Comparison of ENCODE assay signal across 18 cellular contexts in the genomic region with DNA sequence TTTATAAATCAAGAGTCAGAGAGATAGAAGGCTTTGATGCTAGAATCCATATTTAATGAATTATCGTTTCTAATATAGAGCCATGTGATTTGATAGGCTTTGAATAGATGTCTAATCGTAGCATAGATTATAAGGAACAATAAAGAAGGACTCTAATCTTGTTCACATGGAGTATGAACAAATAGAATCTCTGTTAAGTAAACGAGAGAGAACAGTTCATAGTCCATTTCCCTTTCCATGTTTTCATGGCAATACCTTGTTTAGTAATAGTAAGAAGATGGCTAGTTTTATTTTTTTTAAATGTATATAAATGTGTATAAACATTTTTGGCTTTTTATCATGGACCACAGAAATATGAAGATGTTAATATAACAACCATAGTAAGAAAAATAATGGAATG. TPM values are rescaled to one million over a fixed set of nuclear protein-coding genes. Genes with fewer than 3 reads are reported as not detected.
DNase-seq lines count a peak whose midpoint lies in the region; ATAC-seq and TF ChIP-seq lines count a peak whose summit lies in the region.
"Had no signal": no experiment of that assay in that cellular context is flagged by ENCODE, and none has a peak within 500 bp of the region (broad histone marks: within the 10 kb centered on the region; RNA-seq: fewer than 3 reads in every experiment).

No MANE protein-coding gene starts in this region.

- H3K4me3 ChIP-seq in mammary epithelial cell (replicated peaks in 1 of 3; ENCODE audit: insufficient read depth in 1 of 3, low read depth in 2 of 3, low read length in 3 of 3) (no peak overlapping the region), MM.1S (ENCODE audit: low read length) (no peak overlapping the region), smooth muscle cell (no peak overlapping the region), uterus (no peak overlapping the region), BE2C (ENCODE audit: low read depth, low read length) (no peak overlapping the region)
- no peak overlapping the region for H3K4me3 ChIP-seq in effector memory CD4-positive, alpha-beta T cell (ENCODE audit: insufficient read depth, low read depth, low read length, poor library complexity, severe bottlenecking)
- H3K4me3 ChIP-seq: left lung, spleen, stomach had no signal

- no peak for TF ChIP-seq POLR2A in uterus (IDR thresholded peaks at IDR 0.05)

- DNase-seq in mammary epithelial cell (no peak), MCF 10A (ENCODE audit: unreplicated experiment) (no peak), MM.1S (no peak), smooth muscle cell (lab: John Stamatoyannopoulos, UW; ENCODE audit: unreplicated experiment) (no peak), uterus (no peak), BE2C (no peak)
- DNase-seq in effector memory CD4-positive, alpha-beta T cell, result no peak
- DNase-seq: activated T-cell treated with anti-CD3 and anti-CD28 coated beads for 4 hours, Caco-2, left lung, NCI-H146, NCI-H2171, NCI-H748 treated with DMSO at 0.1 percent for 48 hours, spleen, stomach had no signal

- H3K4me1 ChIP-seq in mammary epithelial cell (ENCODE audit: insufficient read depth, low read length), result peaks cover 7% of the 10 kb centered on the region
- peaks cover 27% of the 10 kb centered on the region for H3K4me1 ChIP-seq in MM.1S (ENCODE audit: low read length)
- H3K4me1 ChIP-seq in effector memory CD4-positive, alpha-beta T cell (ENCODE audit: control insufficient read depth, insufficient read depth, low read length, poor library complexity, severe bottlenecking), result peaks cover 12% of the 10 kb centered on the region
- no peaks in the 10 kb centered on the region for H3K4me1 ChIP-seq in smooth muscle cell (ENCODE audit: low read depth)
- no peaks in the 10 kb centered on the region for H3K4me1 ChIP-seq in uterus
- no peaks in the 10 kb centered on the region for H3K4me1 ChIP-seq in BE2C
- H3K4me1 ChIP-seq: left lung had no signal

- POLR2A ChIA-PET in MCF 10A (lab: Yijun Ruan, JAX), result no interaction called here

- in situ Hi-C loops in mammary epithelial cell (cut with MboI; ENCODE audit: low sequenced_read_pairs in 2 of 2), result no loop called here

- H3K9me3 ChIP-seq in mammary epithelial cell (replicated peaks; ENCODE audit: insufficient read depth, low read length), result no peaks in the 10 kb centered on the region
- H3K9me3 ChIP-seq in MM.1S (replicated peaks; ENCODE audit: insufficient read depth, low read length), result no peaks in the 10 kb centered on the region
- no peaks in the 10 kb centered on the region for H3K9me3 ChIP-seq in effector memory CD4-positive, alpha-beta T cell (ENCODE audit: control insufficient read depth, low read length)
- no peaks in the 10 kb centered on the region for H3K9me3 ChIP-seq in smooth muscle cell (replicated peaks; ENCODE audit: low read depth)
- H3K9me3 ChIP-seq in uterus, result no peaks in the 10 kb centered on the region
- no peaks in the 10 kb centered on the region for H3K9me3 ChIP-seq in BE2C
- H3K9me3 ChIP-seq: Caco-2, left lung, spleen, stomach had no signal

- 92% methylated on average over 3 of the region's 3 CpGs for WGBS in mammary epithelial cell (ENCODE audit: low coverage, missing lambda C conversion rate)
- 98% methylated on average over 3 of the region's 3 CpGs for WGBS in smooth muscle cell (ENCODE audit: low lambda C conversion rate)

- H3K27me3 Mint-ChIP-seq in MCF 10A (ENCODE audit: insufficient read depth, unreplicated experiment), result no peaks in the 10 kb centered on the region
- H3K27me3 Mint-ChIP-seq: brain, type B pancreatic cell had no signal

- ATAC-seq in GM21786 (IDR thresholded peaks at IDR 0.05; ENCODE audit: unreplicated experiment), result no peak
- ATAC-seq: left lung had no signal

- no peaks in the 10 kb centered on the region for H4K20me1 ChIP-seq in mammary epithelial cell (ENCODE audit: insufficient read depth, low read length)
- H4K20me1 ChIP-seq in MM.1S (ENCODE audit: insufficient read depth, low read length), result no peaks in the 10 kb centered on the region
- no peaks in the 10 kb centered on the region for H4K20me1 ChIP-seq in smooth muscle cell (ENCODE audit: low read depth)

- H3K4me2 ChIP-seq in mammary epithelial cell (ENCODE audit: insufficient read depth, low read depth, low read length) (peak overlapping the region; percentile 13), MM.1S (ENCODE audit: low read depth, low read length) (peak overlapping the region; percentile 64; the same call in 1 of the 2 replicates), smooth muscle cell (no peak overlapping the region)

- H3K36me3 Mint-ChIP-seq in MCF 10A (ENCODE audit: insufficient read depth, unreplicated experiment), result peaks cover 32% of the 10 kb centered on the region

- no peak overlapping the region for H3K9ac ChIP-seq in mammary epithelial cell (ENCODE audit: insufficient read depth, low read length)
- no peak overlapping the region for H3K9ac ChIP-seq in MM.1S (ENCODE audit: low read length)
- H3K9ac ChIP-seq in smooth muscle cell (ENCODE audit: low read depth), result no peak overlapping the region

- H3F3A ChIP-seq in MM.1S (ENCODE audit: insufficient read depth, low read length) (peaks cover 17% of the 10 kb centered on the region; the same call in 1 of the 2 replicates), smooth muscle cell (ENCODE audit: low read depth) (no peaks in the 10 kb centered on the region)

- no peak overlapping the region for H3K27ac ChIP-seq in mammary epithelial cell (ENCODE audit: insufficient read depth, low read depth, low read length)
- peak overlapping the region; percentile 59; the same call in 1 of the 2 replicates for H3K27ac ChIP-seq in MM.1S (ENCODE audit: low read length)
- peak overlapping the region; percentile 48 for H3K27ac ChIP-seq in effector memory CD4-positive, alpha-beta T cell (ENCODE audit: insufficient read depth, low read length, poor library complexity, severe bottlenecking)
- peak overlapping the region; percentile 65 for H3K27ac ChIP-seq in smooth muscle cell (ENCODE audit: low read depth)
- H3K27ac ChIP-seq in uterus, result no peak overlapping the region
- H3K27ac ChIP-seq: left lung, stomach had no signal

- peaks cover 9% of the 10 kb centered on the region for H3K4me1 Mint-ChIP-seq in MCF 10A (ENCODE audit: insufficient read depth, unreplicated experiment)

- CTCF ChIA-PET in mammary epithelial cell (lab: Charles Lee; ENCODE audit: low non-redundant PET) (no interaction called here), MCF 10A (lab: Yijun Ruan, JAX) (no interaction called here)

- H3K27ac Mint-ChIP-seq in MCF 10A (ENCODE audit: low read depth, unreplicated experiment), result no peak overlapping the region
- H3K27ac Mint-ChIP-seq: brain, type B pancreatic cell had no signal

- no peaks in the 10 kb centered on the region for H3K9me2 ChIP-seq in MM.1S (replicated peaks; ENCODE audit: insufficient read depth, low read length)

- H3K79me2 ChIP-seq in mammary epithelial cell (ENCODE audit: insufficient read depth, low read length), result no peaks in the 10 kb centered on the region
- H3K79me2 ChIP-seq in MM.1S (ENCODE audit: low read length), result no peaks in the 10 kb centered on the region
- no peaks in the 10 kb centered on the region for H3K79me2 ChIP-seq in smooth muscle cell (ENCODE audit: low read depth)

- TF ChIP-seq CTCF in mammary epithelial cell (conservative IDR thresholded peaks at IDR 0.05 in 1 of 2, IDR thresholded peaks at IDR 0.05 in 1 of 2; ENCODE audit: extremely low read depth in 1 of 2, insufficient read depth in 1 of 2, low read depth in 1 of 2, low read length in 2 of 2) (no peak), MCF 10A (IDR thresholded peaks at IDR 0.05; ENCODE audit: unreplicated experiment) (no peak), MM.1S (IDR thresholded peaks at IDR 0.05; ENCODE audit: low read length) (no peak), smooth muscle cell (IDR thresholded peaks at IDR 0.05; ENCODE audit: borderline replicate concordance, insufficient read depth, poor library complexity, severe bottlenecking) (no peak), uterus (IDR thresholded peaks at IDR 0.05) (no peak), BE2C (IDR thresholded peaks at IDR 0.05; ENCODE audit: low read depth, low read length) (no peak)

- H3K27me3 ChIP-seq in mammary epithelial cell (ENCODE audit: insufficient read depth, low read length) (no peaks in the 10 kb centered on the region), MM.1S (replicated peaks; ENCODE audit: insufficient read depth, low read length) (no peaks in the 10 kb centered on the region), smooth muscle cell (ENCODE audit: low read depth) (no peaks in the 10 kb centered on the region), uterus (no peaks in the 10 kb centered on the region), BE2C (no peaks in the 10 kb centered on the region)
- no peaks in the 10 kb centered on the region for H3K27me3 ChIP-seq in effector memory CD4-positive, alpha-beta T cell (replicated peaks; ENCODE audit: control insufficient read depth, insufficient read depth, low read length, poor library complexity, severe bottlenecking)
- H3K27me3 ChIP-seq: left lung, spleen, stomach had no signal

- intact Hi-C loops in mammary epithelial cell (cut with micrococcal nuclease) (no loop called here), MCF 10A (cut with micrococcal nuclease) (no loop called here), uterus (cut with DNase I; ENCODE audit: low total_unique reads) (no loop called here)

- BruUV-seq in mammary epithelial cell (replicated peaks; lab: Mats Ljungman, UMichigan) (no TSS peak), MCF 10A (replicated peaks; lab: Mats Ljungman, UMichigan) (no TSS peak)

- H3K9me3 Mint-ChIP-seq in MCF 10A (ENCODE audit: unreplicated experiment), result no peaks in the 10 kb centered on the region
- H3K9me3 Mint-ChIP-seq: brain, type B pancreatic cell had no signal

- no peak overlapping the region for H3K4me3 Mint-ChIP-seq in MCF 10A (ENCODE audit: unreplicated experiment)
- H3K4me3 Mint-ChIP-seq: brain, type B pancreatic cell had no signal

- H3K36me3 ChIP-seq in mammary epithelial cell (ENCODE audit: insufficient read depth, low read length), result peaks cover 7% of the 10 kb centered on the region
- no peaks in the 10 kb centered on the region; the same call in 1 of the 2 replicates for H3K36me3 ChIP-seq in MM.1S (replicated peaks; ENCODE audit: insufficient read depth, low read length)
- H3K36me3 ChIP-seq in effector memory CD4-positive, alpha-beta T cell (ENCODE audit: control insufficient read depth, insufficient read depth, low read length), result peaks cover 23% of the 10 kb centered on the region
- H3K36me3 ChIP-seq in smooth muscle cell (ENCODE audit: low read depth), result peaks cover 3% of the 10 kb centered on the region
- no peaks in the 10 kb centered on the region for H3K36me3 ChIP-seq in uterus
- peaks cover 14% of the 10 kb centered on the region for H3K36me3 ChIP-seq in BE2C

- dilution Hi-C loops in mammary epithelial cell (cut with HindIII; ENCODE audit: low sequenced_read_pairs), result no loop called here

- no peak overlapping the region for H2AFZ ChIP-seq in mammary epithelial cell (ENCODE audit: low read depth, low read length)
- H2AFZ ChIP-seq in MM.1S (ENCODE audit: low read length), result no peak overlapping the region
- H2AFZ ChIP-seq in smooth muscle cell (ENCODE audit: low read depth), result no peak overlapping the region

RNA-seq across cellular contexts. Expression of a gene that starts 32.3 kb away (rescaled TPM):
- total RNA-seq in mammary epithelial cell, result 10 to 100 TPM in 1 of 2 donors, 1 to 10 TPM in 1; 3.0 to 23.4 TPM
- polyA plus RNA-seq in mammary epithelial cell, result 15.4 TPM
- polyA minus RNA-seq in mammary epithelial cell, result 5.2 TPM
- 7.1 and 10.8 TPM in 2 replicates for total RNA-seq in MCF 10A (2022)
- 16.6 and 20.7 TPM in 2 replicates for total RNA-seq in smooth muscle cell
- polyA plus RNA-seq in smooth muscle cell, result 8.7 and 12.4 TPM in 2 replicates
- total RNA-seq in uterus, result 10 to 100 TPM in 1 of 4 donors, 1 to 10 TPM in 1, not detected in 2; 1.3 to 22.8 TPM
- 5.7 TPM for polyA plus RNA-seq in BE2C (2012; ENCODE audit: insufficient read depth, insufficient read length, low read depth)

RNA-seq across cellular contexts. Expression of a gene that starts 55.6 kb away (rescaled TPM):
- 10 to 100 TPM; 40.2 to 46.9 TPM for total RNA-seq in mammary epithelial cell
- polyA plus RNA-seq in mammary epithelial cell, result 36.5 TPM
- 28.9 TPM for polyA minus RNA-seq in mammary epithelial cell
- total RNA-seq in MCF 10A (2022), result 77.9 and 87.1 TPM in 2 replicates
- total RNA-seq in smooth muscle cell, result 27.1 and 43.5 TPM in 2 replicates
- polyA plus RNA-seq in smooth muscle cell, result 61.6 and 62.7 TPM in 2 replicates
- 10 to 100 TPM; 32.3 to 51.1 (median 41.4) TPM for total RNA-seq in uterus
- polyA plus RNA-seq in BE2C (2012; ENCODE audit: insufficient read depth, insufficient read length, low read depth), result 30.5 TPM

Comparison
In these comparisons a context has a peak if more than half of its experiments do, and no peak if none do; other contexts are left out.
1. H3K27ac ChIP-seq: peak in MM.1S (single experiment), effector memory CD4-positive, alpha-beta T cell (single experiment) and smooth muscle cell (single experiment); none in mammary epithelial cell (single experiment) and uterus (0 of 2).